34 cellular contexts compared by ENCODE assay signal in the genomic region with DNA sequence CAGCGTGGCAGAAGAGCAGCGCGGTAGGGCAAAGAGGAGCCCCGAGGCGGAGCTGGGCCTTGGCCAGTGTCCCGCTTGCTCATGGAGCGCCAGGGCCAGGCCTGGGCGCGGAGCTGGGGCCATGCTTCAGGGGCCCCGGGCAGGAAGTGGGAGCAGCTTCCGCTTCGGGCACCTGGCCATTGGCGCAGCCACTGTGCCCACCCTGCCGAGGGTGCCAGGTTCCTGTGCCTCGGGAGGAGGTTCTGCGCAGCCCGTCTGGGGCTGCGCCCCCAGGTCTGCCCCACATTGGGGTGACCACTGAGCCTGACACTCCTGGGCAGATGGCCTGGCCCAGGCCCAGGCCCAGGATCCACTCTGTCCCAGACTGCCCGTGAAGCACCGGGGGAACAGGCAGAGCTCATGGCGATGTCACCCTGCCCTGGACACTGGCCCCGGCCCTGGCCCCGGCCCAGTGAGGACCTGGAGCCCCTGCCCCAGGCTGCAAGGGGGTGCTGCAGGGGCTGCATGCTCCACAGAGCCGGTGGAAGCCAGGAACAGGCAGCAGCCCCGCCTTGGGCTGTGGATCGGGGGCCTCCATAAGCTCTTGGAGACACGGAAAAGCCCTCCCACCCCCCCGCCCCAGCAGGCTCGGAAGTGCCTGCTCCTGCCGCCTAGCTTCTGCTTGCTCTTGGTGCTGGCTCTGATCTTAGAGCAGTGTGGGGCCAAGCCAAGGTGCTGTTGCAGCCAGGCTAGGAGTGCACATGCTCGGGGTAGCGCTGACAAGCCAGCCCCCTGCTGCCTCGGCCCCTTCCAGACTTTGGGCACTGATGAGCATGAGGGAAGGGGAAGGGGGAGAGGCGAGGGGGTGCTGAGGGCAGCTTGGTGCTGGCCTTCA. TPM values are rescaled to one million over a fixed set of nuclear protein-coding genes. Genes with fewer than 3 reads are reported as not detected.
DNase-seq lines count a peak whose midpoint lies in the region; ATAC-seq, FAIRE-seq and TF ChIP-seq lines count a peak whose summit lies in the region.
"Had no signal": no experiment of that assay in that cellular context is flagged by ENCODE, and none has a peak within 500 bp of the region (broad histone marks: within the 10 kb centered on the region; RNA-seq: fewer than 3 reads in every experiment).

No MANE protein-coding gene starts in this region.

- H3K9me1 ChIP-seq in K562 (ENCODE audit: control insufficient read depth, insufficient read depth, low read length), result peaks cover 3% of the 10 kb centered on the region

- FAIRE-seq in K562 (lab: Jason Lieb, UNC), result no peak
- FAIRE-seq: TTC549 had no signal

- in situ Hi-C loops in G401 (cut with HindIII; ENCODE audit: low sequenced_read_pairs), result no loop called here
- in situ Hi-C loops in K562 (cut with MboI), result no loop called here

- no peak overlapping the region for H3K4me3 Mint-ChIP-seq in activated T-cell treated with anti-CD3 and anti-CD28 coated beads, Interleukin-2, amount 50 U/mL, for 24 hours
- no peak overlapping the region for H3K4me3 Mint-ChIP-seq in activated T-cell treated with anti-CD3 and anti-CD28 coated beads, Interleukin-2, amount 50 U/mL, for 4 hours
- H3K4me3 Mint-ChIP-seq: brain; CD14-positive monocyte; neural crest cell; stimulated activated naive CD8-positive, alpha-beta T cell treated with anti-CD3 and anti-CD28 coated beads, Interleukin-15, Interleukin-2, amounts not matched to agents 100 ng/mL and 50 ng/mL, for 24 hours; T-helper 1 cell treated with Interleukin-12 subunit alpha and Interleukin-12 subunit beta and Interleukin-4 antibody, amounts not matched to agents 30 μg/mL and 1 μg/mL, for 36 hours had no signal

- no TSS peak for BruUV-seq in K562 (replicated peaks; lab: Mats Ljungman, UMichigan)

- no peaks in the 10 kb centered on the region for H3K9me3 Mint-ChIP-seq in activated T-cell treated with anti-CD3 and anti-CD28 coated beads, Interleukin-2, amount 50 U/mL, for 24 hours
- no peaks in the 10 kb centered on the region for H3K9me3 Mint-ChIP-seq in activated T-cell treated with anti-CD3 and anti-CD28 coated beads, Interleukin-2, amount 50 U/mL, for 4 hours
- H3K9me3 Mint-ChIP-seq: brain; CD14-positive monocyte; neural crest cell; stimulated activated naive CD8-positive, alpha-beta T cell treated with anti-CD3 and anti-CD28 coated beads, Interleukin-15, Interleukin-2, amounts not matched to agents 100 ng/mL and 50 ng/mL, for 24 hours; T-helper 1 cell treated with Interleukin-12 subunit alpha and Interleukin-12 subunit beta and Interleukin-4 antibody, amounts not matched to agents 30 μg/mL and 1 μg/mL, for 36 hours had no signal

- no peak for ATAC-seq in activated T-cell treated with anti-CD3 and anti-CD28 coated beads, Interleukin-2, amount 50 U/mL, for 4 hours
- ATAC-seq in K562, result no peak
- peak; percentile 14 to 59 for ATAC-seq in lower lobe of right lung
- ATAC-seq in HG02623 (IDR thresholded peaks at IDR 0.05; ENCODE audit: unreplicated experiment), result no peak
- ATAC-seq in HG02798 (IDR thresholded peaks at IDR 0.05; ENCODE audit: poor library complexity, unreplicated experiment), result no peak
- ATAC-seq: gastroesophageal sphincter, left cardiac atrium had no signal

- H3K27me3 ChIP-seq in K562 (ENCODE audit: control insufficient read depth in 2 of 2, insufficient read depth in 2 of 2, low read length in 2 of 2) (no peaks in the 10 kb centered on the region), lower lobe of right lung (ENCODE audit: low read depth) (no peaks in the 10 kb centered on the region), sigmoid colon (no peaks in the 10 kb centered on the region)
- H3K27me3 ChIP-seq: dorsolateral prefrontal cortex, gastroesophageal sphincter, hepatocyte, vagina had no signal

- TF ChIP-seq EP300 in K562 (IDR thresholded peaks at IDR 0.05; ENCODE audit: low read length) (no peak), sigmoid colon (IDR thresholded peaks at IDR 0.05) (no peak)

- H4K20me1 ChIP-seq in K562 (replicated peaks; ENCODE audit: control insufficient read depth, insufficient read depth, low read length), result no peaks in the 10 kb centered on the region

- no peaks in the 10 kb centered on the region for H3K9me3 ChIP-seq in K562 (replicated peaks; ENCODE audit: control insufficient read depth, insufficient read depth, low read depth, low read length)
- H3K9me3 ChIP-seq in lower lobe of right lung, result no peaks in the 10 kb centered on the region
- H3K9me3 ChIP-seq in sigmoid colon, result no peaks in the 10 kb centered on the region
- H3K9me3 ChIP-seq: gastroesophageal sphincter, SK-N-SH, vagina had no signal

- peak overlapping the region; percentile 29 for H3K27ac Mint-ChIP-seq in activated T-cell treated with anti-CD3 and anti-CD28 coated beads, Interleukin-2, amount 50 U/mL, for 24 hours
- H3K27ac Mint-ChIP-seq: CD14-positive monocyte had no signal

- DNase-seq in activated T-cell treated with anti-CD3 and anti-CD28 coated beads, Interleukin-2, amount 50 U/mL, for 24 hours, result no peak
- no peak for DNase-seq in activated T-cell treated with anti-CD3 and anti-CD28 coated beads, Interleukin-2, amount 50 U/mL, for 4 hours
- DNase-seq in G401 (ENCODE audit: low spot score) (peak; percentile 55), K562 (ENCODE audit: extremely low read depth in 1 of 4, low spot score in 3 of 4) (no peak), lower lobe of right lung (no peak), sigmoid colon (no peak)
- DNase-seq: activated CD4-positive, CD25-positive, alpha-beta regulatory T cell treated with anti-CD3 and anti-CD28 coated beads, Interleukin-2, amount 50 U/mL, for 72 hours; activated CD8-positive, alpha-beta memory T cell treated with anti-CD3 and anti-CD28 coated beads for 24 hours; activated gamma-delta T cell; amniotic stem cell; DMS79 treated with DMSO at 0.1 percent for 48 hours; GF-D8; left cardiac atrium; MM.1S; NCI-H1105 treated with DMSO at 0.1 percent for 48 hours; NCI-H1930; NCI-H526 treated with DMSO at 0.1 percent for 48 hours; PC-9; SK-N-SH; stimulated activated CD4-positive, alpha-beta T cell treated with anti-CD3 and anti-CD28 coated beads, Interleukin-1b, Interleukin-23, amount 100 ng/mL, for 48 hours had no signal

- peaks cover 57% of the 10 kb centered on the region for H3K4me1 Mint-ChIP-seq in activated T-cell treated with anti-CD3 and anti-CD28 coated beads, Interleukin-2, amount 50 U/mL, for 24 hours (ENCODE audit: low read depth)
- peaks cover 50% of the 10 kb centered on the region for H3K4me1 Mint-ChIP-seq in activated T-cell treated with anti-CD3 and anti-CD28 coated beads, Interleukin-2, amount 50 U/mL, for 4 hours (ENCODE audit: low read depth)

- no peak overlapping the region for H3K4me2 ChIP-seq in K562 (ENCODE audit: insufficient read depth, low read length)
- H3K4me2 ChIP-seq: hepatocyte, PC-9, SK-N-SH had no signal

- CTCF ChIA-PET in K562 (lab: Yijun Ruan, JAX; ENCODE audit: low intra/inter-chr PET ratio), result no interaction called here

- H3K4me1 ChIP-seq in K562 (replicated peaks in 1 of 2; ENCODE audit: control insufficient read depth in 2 of 2, insufficient read depth in 2 of 2, low read length in 2 of 2) (peaks cover 7 to 22% of the 10 kb centered on the region in 2 experiments), lower lobe of right lung (no peaks in the 10 kb centered on the region), sigmoid colon (no peaks in the 10 kb centered on the region)
- H3K4me1 ChIP-seq: parathyroid adenoma, vagina had no signal

- H3K27me3 Mint-ChIP-seq in activated T-cell treated with anti-CD3 and anti-CD28 coated beads, Interleukin-2, amount 50 U/mL, for 24 hours, result no peaks in the 10 kb centered on the region
- H3K27me3 Mint-ChIP-seq in activated T-cell treated with anti-CD3 and anti-CD28 coated beads, Interleukin-2, amount 50 U/mL, for 4 hours (ENCODE audit: low read depth), result no peaks in the 10 kb centered on the region
- H3K27me3 Mint-ChIP-seq: brain; stimulated activated naive CD8-positive, alpha-beta T cell treated with anti-CD3 and anti-CD28 coated beads, Interleukin-15, Interleukin-2, amounts not matched to agents 100 ng/mL and 50 ng/mL, for 24 hours had no signal

- POLR2A ChIA-PET in K562 (lab: Yijun Ruan, JAX), result interaction anchor here (0.6 to 6.2 kb wide), 3 partner anchors 45 to 403 kb away, joined by 3 to 93 read pairs (median 3); no protein-coding TSS in a partner anchor

- H3K4me3 ChIP-seq in K562 (no peak overlapping the region), lower lobe of right lung (no peak overlapping the region), sigmoid colon (no peak overlapping the region)
- H3K4me3 ChIP-seq: dorsolateral prefrontal cortex, gastroesophageal sphincter, hepatocyte, PC-9, vagina had no signal

- TF ChIP-seq RAD21 in K562 (CRISPR knock-in tag; conservative IDR thresholded peaks at IDR 0.05 in 1 of 2, IDR thresholded peaks at IDR 0.05 in 1 of 2), result no peak

- H3K36me3 Mint-ChIP-seq in activated T-cell treated with anti-CD3 and anti-CD28 coated beads, Interleukin-2, amount 50 U/mL, for 24 hours (ENCODE audit: low read depth), result peaks cover 8% of the 10 kb centered on the region
- H3K36me3 Mint-ChIP-seq in activated T-cell treated with anti-CD3 and anti-CD28 coated beads, Interleukin-2, amount 50 U/mL, for 4 hours (ENCODE audit: insufficient read depth), result no peaks in the 10 kb centered on the region
- H3K36me3 Mint-ChIP-seq: brain, CD14-positive monocyte had no signal

- TF ChIP-seq CTCF in K562 (IDR thresholded peaks at IDR 0.05 in 2 of 3, conservative IDR thresholded peaks at IDR 0.05 in 1 of 3; ENCODE audit: insufficient read depth in 2 of 3, low read depth in 1 of 3, low read length in 3 of 3) (no peak), lower lobe of right lung (IDR thresholded peaks at IDR 0.05) (no peak), sigmoid colon (IDR thresholded peaks at IDR 0.05) (no peak)

- H3K27ac ChIP-seq in K562 (ENCODE audit: extremely low read depth, low read depth, low read length) (no peak overlapping the region), lower lobe of right lung (no peak overlapping the region), sigmoid colon (no peak overlapping the region)
- H3K27ac ChIP-seq: gastroesophageal sphincter, hepatocyte, parathyroid adenoma, PC-9, vagina had no signal

- H3K9ac ChIP-seq in K562 (ENCODE audit: insufficient read depth in 1 of 2, low read depth in 2 of 2, low read length in 2 of 2), result no peak overlapping the region; a peak in 1 of 4 replicates
- H3K9ac ChIP-seq: parathyroid adenoma, SK-N-SH had no signal

- 95% methylated on average over 28 of the region's 34 CpGs for WGBS in K562 (ENCODE audit: insufficient coverage, low coverage, missing lambda C conversion rate)
- WGBS in sigmoid colon, 2 donors, result 95% methylated on average over 34 of the region's 34 CpGs

- intact Hi-C loops in K562 (cut with micrococcal nuclease), result no loop called here
- intact Hi-C loops in lower lobe of right lung (cut with DNase I), result no loop called here
- intact Hi-C loops in sigmoid colon (cut with DNase I), result no loop called here

- TF ChIP-seq POLR2A in K562 (conservative IDR thresholded peaks at IDR 0.05) (no peak), sigmoid colon (IDR thresholded peaks at IDR 0.05) (no peak)

- H3K79me2 ChIP-seq in K562 (ENCODE audit: control insufficient read depth, insufficient read depth, low read length), result peaks cover 6% of the 10 kb centered on the region; the same call in 1 of the 3 replicates
- H3K79me2 ChIP-seq: hepatocyte had no signal

- no peak overlapping the region for H2AFZ ChIP-seq in K562 (ENCODE audit: low read depth, low read length)
- H2AFZ ChIP-seq: hepatocyte, parathyroid adenoma, PC-9 had no signal

- H3K36me3 ChIP-seq in K562 (ENCODE audit: control insufficient read depth, insufficient read depth, low read length), result peaks cover 14% of the 10 kb centered on the region; the same call in 1 of the 3 replicates
- no peaks in the 10 kb centered on the region for H3K36me3 ChIP-seq in lower lobe of right lung
- no peaks in the 10 kb centered on the region for H3K36me3 ChIP-seq in sigmoid colon
- H3K36me3 ChIP-seq: gastroesophageal sphincter, vagina had no signal

RNA-seq across cellular contexts. Expression of a gene that starts 35.9 kb away (rescaled TPM):
- 1 to 10 TPM in 2 of 3 donors, under 1 TPM in 1; 0.71 to 2.8 (median 1.8) TPM for total RNA-seq in activated T-cell treated with anti-CD3 and anti-CD28 coated beads, Interleukin-2, amount 50 U/mL, for 4 hours
- 0.62 and 0.85 TPM in 2 replicates for total RNA-seq in G401 (2014; rRNA removed; shearing (Covaris generic))
- not detected in 2 replicates for total RNA-seq in K562 (2011; cell fraction: chromatin; rRNA removed; ENCODE audit: low replicate concordance)
- total RNA-seq in K562 (2011; cell fraction: nucleolus; rRNA removed), result not detected in 2 replicates
- total RNA-seq in K562 (2011; cell fraction: nucleoplasm; rRNA removed), result not detected in 2 replicates
- total RNA-seq in K562 (2014; rRNA removed), result not detected in 2 replicates
- not detected in 2 replicates for total RNA-seq in K562 (2014; rRNA removed; fragmentation: Illumina TruSeq; extraction: Trizol)
- not detected in 2 replicates for total RNA-seq in K562 (2015; rRNA removed; fragmentation: Illumina TruSeq; extraction: Trizol)
- total RNA-seq in K562 (2021), result 0.07 TPM in 2 replicates
- polyA plus RNA-seq in K562 (2011; rRNA removed), result not detected in 2 replicates
- 0.03 TPM in 1 of 2 replicates, not detected in the other for polyA plus RNA-seq in K562 (2011; cell fraction: cytosol; rRNA removed)
- not detected in 2 replicates for polyA plus RNA-seq in K562 (2011; cell fraction: nucleus; rRNA removed)
- 0.06 TPM in 1 of 2 replicates, not detected in the other for polyA plus RNA-seq in K562 (2012)
- polyA plus RNA-seq in K562 (2014; fragmentation: Illumina TruSeq; extraction: Trizol), result not detected in 2 replicates
- not detected for polyA plus RNA-seq in K562 (2014; fragmentation: Nextera tagmentation; extraction: Ambion mirVana)
- polyA plus RNA-seq in K562 (2014; rRNA removed), result not detected in 2 replicates
- polyA minus RNA-seq in K562 (2011; rRNA and poly(A)+ RNA removed), result not detected in 2 replicates
- polyA minus RNA-seq in K562 (2011; cell fraction: cytosol; rRNA and poly(A)+ RNA removed), result not detected in 2 replicates
- polyA minus RNA-seq in K562 (2011; cell fraction: nucleus; rRNA and poly(A)+ RNA removed), result 0.11 TPM in 1 of 2 replicates, not detected in the other
- total RNA-seq in lower lobe of right lung, result 21.5 TPM
- total RNA-seq in sigmoid colon, result under 1 TPM in 1 of 4 donors, not detected in 3; 0.14 TPM
- polyA plus RNA-seq in sigmoid colon, result 1 to 10 TPM in 1 of 3 donors, under 1 TPM in 2; 0.23 to 2.3 (median 0.60) TPM
- total RNA-seq: A172, gastroesophageal sphincter, left cardiac atrium, vagina had no signal
- polyA plus RNA-seq: CD14-positive monocyte, SK-N-SH had no signal

Comparison
In these comparisons a context has a peak if more than half of its experiments do, and no peak if none do; other contexts are left out.
1. ATAC-seq: peak in lower lobe of right lung (2 of 2); none in activated T-cell treated with anti-CD3 and anti-CD28 coated beads, Interleukin-2, amount 50 U/mL, for 4 hours (0 of 2), K562 (single experiment), HG02623 (single experiment) and HG02798 (single experiment).